ENCODE assay signal across 27 cellular contexts in the genomic region with DNA sequence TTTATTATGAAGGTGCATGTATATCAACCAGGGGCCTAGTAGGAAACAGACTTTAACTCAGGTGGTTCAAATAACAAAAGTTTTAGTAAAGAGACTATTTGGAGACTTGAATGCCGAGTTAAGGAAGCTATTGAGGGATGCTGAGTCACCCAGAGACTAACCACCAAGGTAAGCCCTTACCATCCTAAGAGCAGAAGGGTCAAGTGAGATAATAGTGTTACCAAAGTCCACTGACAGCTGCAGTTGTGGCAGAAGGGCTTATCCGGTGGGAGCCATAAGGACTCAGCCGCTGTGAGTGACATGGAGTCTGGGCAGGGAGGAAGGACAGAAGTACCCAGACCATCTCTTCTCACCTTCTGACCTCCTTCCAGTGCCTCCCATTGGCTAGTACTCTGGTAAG.
"Had no signal": no experiment of that assay in that cellular context is flagged by ENCODE, and none has a peak within 500 bp of the region (broad histone marks: within the 10 kb centered on the region; RNA-seq: fewer than 3 reads in every experiment).

No MANE protein-coding gene starts in this region.

- H3K4me1 ChIP-seq: left lung, lower lobe of right lung, neural progenitor cell, right atrium auricular region, right lobe of liver, suprapubic skin, tibial artery, uterus had no signal

- DNase-seq: hippocampal formation; kidney; left colon; left lung; lower lobe of right lung; mammary epithelial cell; mesenchymal stem cell; naive B cell; natural killer cell; nephron progenitor cell; occipital lobe; right lobe of liver; stimulated activated CD4-positive, alpha-beta T cell treated with anti-CD3 and anti-CD28 coated beads, Interleukin-12 subunit alpha, Interleukin-12 subunit beta, amount 100 ng/mL, for 4 hours; stimulated activated CD4-positive, alpha-beta T cell treated with anti-CD3 and anti-CD28 coated beads, Interleukin-15, amount 100 ng/mL, for 24 hours; stimulated activated CD4-positive, alpha-beta T cell treated with anti-CD3 and anti-CD28 coated beads, Interleukin-2, amount 100 ng/mL, for 24 hours; stimulated activated CD4-positive, alpha-beta T cell treated with anti-CD3 and anti-CD28 coated beads, Interleukin-4, amount 100 ng/mL, for 24 hours; stimulated activated naive CD4-positive, alpha-beta T cell; tibial artery; trophoblast cell; uterus had no signal

- H3K27me3 ChIP-seq: left lung, neural progenitor cell, right atrium auricular region, right lobe of liver, suprapubic skin, tibial artery, uterus had no signal

- H2AFZ ChIP-seq: neural progenitor cell had no signal

- H3K9me3 ChIP-seq: left lung, lower lobe of right lung, neutrophil, right atrium auricular region, right lobe of liver, suprapubic skin, thoracic aorta, tibial artery, uterus had no signal

- H3K4me3 ChIP-seq: left lung, lower lobe of right lung, neural progenitor cell, right atrium auricular region, right lobe of liver, skin epidermis, suprapubic skin, thoracic aorta, tibial artery, uterus had no signal

- H3K9ac ChIP-seq: neural progenitor cell had no signal

- H3K4me2 ChIP-seq: neural progenitor cell had no signal

- H3K27ac ChIP-seq: left lung, lower lobe of right lung, neural progenitor cell, neutrophil, right atrium auricular region, right lobe of liver, skin epidermis, suprapubic skin, thoracic aorta, tibial artery, uterus had no signal

- H3K36me3 ChIP-seq: left lung, lower lobe of right lung, neural progenitor cell, neutrophil, right atrium auricular region, right lobe of liver, suprapubic skin, thoracic aorta, tibial artery, uterus had no signal

- ATAC-seq: left colon, left lung, lower lobe of right lung, natural killer cell, right lobe of liver had no signal

- FAIRE-seq: islet of Langerhans, kidney had no signal
